1 cellular context compared by ENCODE assay signal in the genomic region with DNA sequence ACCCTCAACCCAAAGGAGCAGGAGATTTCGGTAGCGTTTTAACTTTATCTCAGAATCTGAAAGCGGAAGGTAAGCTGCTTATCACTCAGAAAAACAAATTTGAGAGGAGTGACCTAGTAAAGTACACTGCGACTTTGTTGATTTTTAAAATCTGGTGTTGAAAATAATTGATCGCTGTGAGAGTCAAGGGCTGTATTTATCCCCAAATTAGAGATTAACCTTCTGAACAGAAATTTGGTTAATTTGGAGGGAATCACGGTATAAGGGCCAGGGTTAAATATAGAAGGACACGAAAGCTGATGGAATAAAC.
TF ChIP-seq lines count a peak whose summit lies in the region.

No MANE protein-coding gene starts in this region.

TF ChIP-seq in GM12878, 131 proteins besides CTCF, POLR2A, EP300 and RAD21 (continued from another document):
- TF ChIP-seq, protein P1, sequence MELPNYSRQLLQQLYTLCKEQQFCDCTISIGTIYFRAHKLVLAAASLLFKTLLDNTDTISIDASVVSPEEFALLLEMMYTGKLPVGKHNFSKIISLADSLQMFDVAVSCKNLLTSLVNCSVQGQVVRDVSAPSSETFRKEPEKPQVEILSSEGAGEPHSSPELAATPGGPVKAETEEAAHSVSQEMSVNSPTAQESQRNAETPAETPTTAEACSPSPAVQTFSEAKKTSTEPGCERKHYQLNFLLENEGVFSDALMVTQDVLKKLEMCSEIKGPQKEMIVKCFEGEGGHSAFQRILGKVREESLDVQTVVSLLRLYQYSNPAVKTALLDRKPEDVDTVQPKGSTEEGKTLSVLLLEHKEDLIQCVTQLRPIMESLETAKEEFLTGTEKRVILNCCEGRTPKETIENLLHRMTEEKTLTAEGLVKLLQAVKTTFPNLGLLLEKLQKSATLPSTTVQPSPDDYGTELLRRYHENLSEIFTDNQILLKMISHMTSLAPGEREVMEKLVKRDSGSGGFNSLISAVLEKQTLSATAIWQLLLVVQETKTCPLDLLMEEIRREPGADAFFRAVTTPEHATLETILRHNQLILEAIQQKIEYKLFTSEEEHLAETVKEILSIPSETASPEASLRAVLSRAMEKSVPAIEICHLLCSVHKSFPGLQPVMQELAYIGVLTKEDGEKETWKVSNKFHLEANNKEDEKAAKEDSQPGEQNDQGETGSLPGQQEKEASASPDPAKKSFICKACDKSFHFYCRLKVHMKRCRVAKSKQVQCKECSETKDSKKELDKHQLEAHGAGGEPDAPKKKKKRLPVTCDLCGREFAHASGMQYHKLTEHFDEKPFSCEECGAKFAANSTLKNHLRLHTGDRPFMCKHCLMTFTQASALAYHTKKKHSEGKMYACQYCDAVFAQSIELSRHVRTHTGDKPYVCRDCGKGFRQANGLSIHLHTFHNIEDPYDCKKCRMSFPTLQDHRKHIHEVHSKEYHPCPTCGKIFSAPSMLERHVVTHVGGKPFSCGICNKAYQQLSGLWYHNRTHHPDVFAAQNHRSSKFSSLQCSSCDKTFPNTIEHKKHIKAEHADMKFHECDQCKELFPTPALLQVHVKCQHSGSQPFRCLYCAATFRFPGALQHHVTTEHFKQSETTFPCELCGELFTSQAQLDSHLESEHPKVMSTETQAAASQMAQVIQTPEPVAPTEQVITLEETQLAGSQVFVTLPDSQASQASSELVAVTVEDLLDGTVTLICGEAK (IDR thresholded peaks at IDR 0.05; ENCODE audit: borderline replicate concordance), result no peak
- TF ChIP-seq, protein P2, sequence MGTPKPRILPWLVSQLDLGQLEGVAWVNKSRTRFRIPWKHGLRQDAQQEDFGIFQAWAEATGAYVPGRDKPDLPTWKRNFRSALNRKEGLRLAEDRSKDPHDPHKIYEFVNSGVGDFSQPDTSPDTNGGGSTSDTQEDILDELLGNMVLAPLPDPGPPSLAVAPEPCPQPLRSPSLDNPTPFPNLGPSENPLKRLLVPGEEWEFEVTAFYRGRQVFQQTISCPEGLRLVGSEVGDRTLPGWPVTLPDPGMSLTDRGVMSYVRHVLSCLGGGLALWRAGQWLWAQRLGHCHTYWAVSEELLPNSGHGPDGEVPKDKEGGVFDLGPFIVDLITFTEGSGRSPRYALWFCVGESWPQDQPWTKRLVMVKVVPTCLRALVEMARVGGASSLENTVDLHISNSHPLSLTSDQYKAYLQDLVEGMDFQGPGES (IDR thresholded peaks at IDR 0.05), result no peak
- TF ChIP-seq MXI1 (IDR thresholded peaks at IDR 0.05; ENCODE audit: low read depth, low read length), result no peak
- TF ChIP-seq, protein P3, sequence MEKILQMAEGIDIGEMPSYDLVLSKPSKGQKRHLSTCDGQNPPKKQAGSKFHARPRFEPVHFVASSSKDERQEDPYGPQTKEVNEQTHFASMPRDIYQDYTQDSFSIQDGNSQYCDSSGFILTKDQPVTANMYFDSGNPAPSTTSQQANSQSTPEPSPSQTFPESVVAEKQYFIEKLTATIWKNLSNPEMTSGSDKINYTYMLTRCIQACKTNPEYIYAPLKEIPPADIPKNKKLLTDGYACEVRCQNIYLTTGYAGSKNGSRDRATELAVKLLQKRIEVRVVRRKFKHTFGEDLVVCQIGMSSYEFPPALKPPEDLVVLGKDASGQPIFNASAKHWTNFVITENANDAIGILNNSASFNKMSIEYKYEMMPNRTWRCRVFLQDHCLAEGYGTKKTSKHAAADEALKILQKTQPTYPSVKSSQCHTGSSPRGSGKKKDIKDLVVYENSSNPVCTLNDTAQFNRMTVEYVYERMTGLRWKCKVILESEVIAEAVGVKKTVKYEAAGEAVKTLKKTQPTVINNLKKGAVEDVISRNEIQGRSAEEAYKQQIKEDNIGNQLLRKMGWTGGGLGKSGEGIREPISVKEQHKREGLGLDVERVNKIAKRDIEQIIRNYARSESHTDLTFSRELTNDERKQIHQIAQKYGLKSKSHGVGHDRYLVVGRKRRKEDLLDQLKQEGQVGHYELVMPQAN (conservative IDR thresholded peaks at IDR 0.05), result no peak
- TF ChIP-seq DPF2 (IDR thresholded peaks at IDR 0.05), result no peak
- TF ChIP-seq IRF4 (IDR thresholded peaks at IDR 0.05; ENCODE audit: low read depth, low read length), result no peak
- TF ChIP-seq BHLHE40 (IDR thresholded peaks at IDR 0.05; ENCODE audit: borderline replicate concordance in 1 of 2, low read depth in 2 of 2, low read length in 1 of 2), result no peak
- TF ChIP-seq, protein P4, sequence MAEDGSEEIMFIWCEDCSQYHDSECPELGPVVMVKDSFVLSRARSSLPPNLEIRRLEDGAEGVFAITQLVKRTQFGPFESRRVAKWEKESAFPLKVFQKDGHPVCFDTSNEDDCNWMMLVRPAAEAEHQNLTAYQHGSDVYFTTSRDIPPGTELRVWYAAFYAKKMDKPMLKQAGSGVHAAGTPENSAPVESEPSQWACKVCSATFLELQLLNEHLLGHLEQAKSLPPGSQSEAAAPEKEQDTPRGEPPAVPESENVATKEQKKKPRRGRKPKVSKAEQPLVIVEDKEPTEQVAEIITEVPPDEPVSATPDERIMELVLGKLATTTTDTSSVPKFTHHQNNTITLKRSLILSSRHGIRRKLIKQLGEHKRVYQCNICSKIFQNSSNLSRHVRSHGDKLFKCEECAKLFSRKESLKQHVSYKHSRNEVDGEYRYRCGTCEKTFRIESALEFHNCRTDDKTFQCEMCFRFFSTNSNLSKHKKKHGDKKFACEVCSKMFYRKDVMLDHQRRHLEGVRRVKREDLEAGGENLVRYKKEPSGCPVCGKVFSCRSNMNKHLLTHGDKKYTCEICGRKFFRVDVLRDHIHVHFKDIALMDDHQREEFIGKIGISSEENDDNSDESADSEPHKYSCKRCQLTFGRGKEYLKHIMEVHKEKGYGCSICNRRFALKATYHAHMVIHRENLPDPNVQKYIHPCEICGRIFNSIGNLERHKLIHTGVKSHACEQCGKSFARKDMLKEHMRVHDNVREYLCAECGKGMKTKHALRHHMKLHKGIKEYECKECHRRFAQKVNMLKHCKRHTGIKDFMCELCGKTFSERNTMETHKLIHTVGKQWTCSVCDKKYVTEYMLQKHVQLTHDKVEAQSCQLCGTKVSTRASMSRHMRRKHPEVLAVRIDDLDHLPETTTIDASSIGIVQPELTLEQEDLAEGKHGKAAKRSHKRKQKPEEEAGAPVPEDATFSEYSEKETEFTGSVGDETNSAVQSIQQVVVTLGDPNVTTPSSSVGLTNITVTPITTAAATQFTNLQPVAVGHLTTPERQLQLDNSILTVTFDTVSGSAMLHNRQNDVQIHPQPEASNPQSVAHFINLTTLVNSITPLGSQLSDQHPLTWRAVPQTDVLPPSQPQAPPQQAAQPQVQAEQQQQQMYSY (CRISPR knock-in tag; IDR thresholded peaks at IDR 0.05), result no peak
- TF ChIP-seq KDM1A (IDR thresholded peaks at IDR 0.05; ENCODE audit: borderline replicate concordance), result no peak
- TF ChIP-seq SUZ12 (IDR thresholded peaks at IDR 0.05; ENCODE audit: unreplicated experiment), result no peak
- TF ChIP-seq, protein P5, sequence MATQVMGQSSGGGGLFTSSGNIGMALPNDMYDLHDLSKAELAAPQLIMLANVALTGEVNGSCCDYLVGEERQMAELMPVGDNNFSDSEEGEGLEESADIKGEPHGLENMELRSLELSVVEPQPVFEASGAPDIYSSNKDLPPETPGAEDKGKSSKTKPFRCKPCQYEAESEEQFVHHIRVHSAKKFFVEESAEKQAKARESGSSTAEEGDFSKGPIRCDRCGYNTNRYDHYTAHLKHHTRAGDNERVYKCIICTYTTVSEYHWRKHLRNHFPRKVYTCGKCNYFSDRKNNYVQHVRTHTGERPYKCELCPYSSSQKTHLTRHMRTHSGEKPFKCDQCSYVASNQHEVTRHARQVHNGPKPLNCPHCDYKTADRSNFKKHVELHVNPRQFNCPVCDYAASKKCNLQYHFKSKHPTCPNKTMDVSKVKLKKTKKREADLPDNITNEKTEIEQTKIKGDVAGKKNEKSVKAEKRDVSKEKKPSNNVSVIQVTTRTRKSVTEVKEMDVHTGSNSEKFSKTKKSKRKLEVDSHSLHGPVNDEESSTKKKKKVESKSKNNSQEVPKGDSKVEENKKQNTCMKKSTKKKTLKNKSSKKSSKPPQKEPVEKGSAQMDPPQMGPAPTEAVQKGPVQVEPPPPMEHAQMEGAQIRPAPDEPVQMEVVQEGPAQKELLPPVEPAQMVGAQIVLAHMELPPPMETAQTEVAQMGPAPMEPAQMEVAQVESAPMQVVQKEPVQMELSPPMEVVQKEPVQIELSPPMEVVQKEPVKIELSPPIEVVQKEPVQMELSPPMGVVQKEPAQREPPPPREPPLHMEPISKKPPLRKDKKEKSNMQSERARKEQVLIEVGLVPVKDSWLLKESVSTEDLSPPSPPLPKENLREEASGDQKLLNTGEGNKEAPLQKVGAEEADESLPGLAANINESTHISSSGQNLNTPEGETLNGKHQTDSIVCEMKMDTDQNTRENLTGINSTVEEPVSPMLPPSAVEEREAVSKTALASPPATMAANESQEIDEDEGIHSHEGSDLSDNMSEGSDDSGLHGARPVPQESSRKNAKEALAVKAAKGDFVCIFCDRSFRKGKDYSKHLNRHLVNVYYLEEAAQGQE (IDR thresholded peaks at IDR 0.05; ENCODE audit: low read depth, low read length), result no peak
- TF ChIP-seq YY1 (IDR thresholded peaks at IDR 0.05; ENCODE audit: low read depth, low read length), result no peak
- no peak for TF ChIP-seq GABPA (IDR thresholded peaks at IDR 0.05; ENCODE audit: low read depth)
